8 cellular contexts compared by ENCODE assay signal in the genomic region with DNA sequence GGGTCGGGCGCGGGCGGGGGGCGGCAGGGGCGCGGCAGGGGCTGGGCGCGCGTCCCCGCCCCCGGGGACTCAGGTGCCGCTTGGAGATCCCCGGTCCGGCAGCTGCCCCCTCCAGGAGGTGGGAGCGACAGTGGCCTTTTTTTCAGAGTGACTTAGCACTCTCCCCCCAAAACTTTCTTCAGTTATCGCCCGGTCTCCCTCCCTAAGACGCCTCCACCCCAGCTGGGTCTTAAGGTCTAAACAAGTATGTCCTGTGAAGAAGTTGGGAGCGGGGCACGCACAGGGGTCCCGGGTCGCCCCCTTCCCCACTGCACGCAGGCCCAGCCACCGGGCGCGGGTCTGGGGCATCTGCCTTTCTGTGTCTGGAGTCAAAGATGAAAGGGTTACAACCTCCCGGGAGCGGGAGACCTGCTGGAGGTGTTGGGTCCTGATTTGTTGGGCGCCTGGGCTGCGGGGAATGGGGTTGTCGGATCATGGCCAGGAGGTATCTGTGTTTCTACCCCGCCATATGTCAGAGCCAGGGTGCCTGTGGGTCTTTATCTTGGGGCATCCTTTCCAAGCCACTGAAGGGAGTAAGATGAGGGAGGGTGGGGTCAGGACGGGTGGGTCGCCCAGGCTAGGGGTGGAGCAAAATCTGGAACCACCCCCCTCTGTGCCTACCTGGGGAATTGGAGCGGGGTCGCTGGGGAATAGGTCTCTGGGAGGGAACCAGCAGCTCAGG. TPM values are rescaled to one million over a fixed set of nuclear protein-coding genes. Genes with fewer than 3 reads are reported as not detected.
DNase-seq lines count a peak whose midpoint lies in the region; ATAC-seq and TF ChIP-seq lines count a peak whose summit lies in the region.

No MANE protein-coding gene starts in this region.

- H3K27me3 ChIP-seq in skeletal muscle satellite cell (ENCODE audit: control insufficient read depth, insufficient read depth, low read length) (no peaks in the 10 kb centered on the region), body of pancreas (peaks cover 0 to 5% of the 10 kb centered on the region in 2 donors)

- ATAC-seq in GM18519 (IDR thresholded peaks at IDR 0.05; ENCODE audit: low FRiP score, unreplicated experiment) (no peak), GM18907 (IDR thresholded peaks at IDR 0.05; ENCODE audit: unreplicated experiment) (no peak), body of pancreas (no peak)

- H3K9me3 ChIP-seq in skeletal muscle satellite cell (replicated peaks; ENCODE audit: low read length) (no peaks in the 10 kb centered on the region), body of pancreas (no peaks in the 10 kb centered on the region)

- DNase-seq in NCI-H146 (lab: John Stamatoyannopoulos, UW) (peak; percentile 20), NCI-H146 treated with DMSO at 0.1 percent for 48 hours (lab: John Stamatoyannopoulos, UW; ENCODE audit: unreplicated experiment) (no peak), germinal center (ENCODE audit: low spot score) (peak; percentile 57), body of pancreas (no peak)
- peak in 2 of 3 experiments; percentile 42 to 59 for DNase-seq in activated CD8-positive, alpha-beta memory T cell treated with anti-CD3 and anti-CD28 coated beads for 48 hours (ENCODE audit: low read depth in 2 of 3, low spot score in 2 of 3)

- TF ChIP-seq POLR2A in body of pancreas (IDR thresholded peaks at IDR 0.05): no peak

- WGBS in body of pancreas, 2 donors: 19 to 48% methylated on average over 10 to 31 of the region's 37 CpGs

- peak overlapping the region; percentile 75 for H3K4me3 ChIP-seq in skeletal muscle satellite cell (ENCODE audit: low read length)
- H3K4me3 ChIP-seq in body of pancreas: peak overlapping the region in 1 of 2 donors; percentile 45

- H3K4me1 ChIP-seq in skeletal muscle satellite cell (ENCODE audit: control insufficient read depth, insufficient read depth, low read length) (peaks cover 52% of the 10 kb centered on the region), body of pancreas (peaks cover 17% of the 10 kb centered on the region)

- no peak for TF ChIP-seq CTCF in body of pancreas (IDR thresholded peaks at IDR 0.05)

- H3K9ac ChIP-seq in skeletal muscle satellite cell (ENCODE audit: low read depth, low read length): peak overlapping the region; percentile 66

- H3K36me3 ChIP-seq in skeletal muscle satellite cell (ENCODE audit: insufficient read depth, low read length): no peaks in the 10 kb centered on the region
- H3K36me3 ChIP-seq in body of pancreas (replicated peaks in 1 of 2; ENCODE audit: insufficient read depth in 1 of 2, low read depth in 2 of 2): no peaks in the 10 kb centered on the region

- H3K27ac ChIP-seq in body of pancreas: peak overlapping the region in 1 of 4 donors; percentile 51

- intact Hi-C loops in body of pancreas (cut with DNase I): loop anchor here (5.0 kb wide), 1 partner anchor 165 kb away; no protein-coding TSS in a partner anchor

- H3K4me2 ChIP-seq in skeletal muscle satellite cell (ENCODE audit: low read length): peak overlapping the region; percentile 89

RNA-seq across cellular contexts. Expression of a gene that starts 0.7 kb away (rescaled TPM):
- total RNA-seq in skeletal muscle satellite cell (2012; rRNA removed): 3.3 and 6.3 TPM in 2 replicates
- 1 to 10 TPM; 4.0 to 5.2 TPM for total RNA-seq in body of pancreas

RNA-seq across cellular contexts. Expression of a gene that starts 39.5 kb away (rescaled TPM):
- not detected in 2 replicates for total RNA-seq in skeletal muscle satellite cell (2012; rRNA removed)
- 1 to 10 TPM in 1 of 2 donors, not detected in 1; 1.0 TPM for total RNA-seq in body of pancreas

Comparison
In these comparisons a context has a peak if more than half of its experiments do, and no peak if none do; other contexts are left out.
1. DNase-seq: peak in NCI-H146 (single experiment), activated CD8-positive, alpha-beta memory T cell treated with anti-CD3 and anti-CD28 coated beads for 48 hours (2 of 3) and germinal center (single experiment); none in NCI-H146 treated with DMSO at 0.1 percent for 48 hours (single experiment) and body of pancreas (0 of 4).